Comparison of ENCODE assay signal across 10 cellular contexts in the genomic region with DNA sequence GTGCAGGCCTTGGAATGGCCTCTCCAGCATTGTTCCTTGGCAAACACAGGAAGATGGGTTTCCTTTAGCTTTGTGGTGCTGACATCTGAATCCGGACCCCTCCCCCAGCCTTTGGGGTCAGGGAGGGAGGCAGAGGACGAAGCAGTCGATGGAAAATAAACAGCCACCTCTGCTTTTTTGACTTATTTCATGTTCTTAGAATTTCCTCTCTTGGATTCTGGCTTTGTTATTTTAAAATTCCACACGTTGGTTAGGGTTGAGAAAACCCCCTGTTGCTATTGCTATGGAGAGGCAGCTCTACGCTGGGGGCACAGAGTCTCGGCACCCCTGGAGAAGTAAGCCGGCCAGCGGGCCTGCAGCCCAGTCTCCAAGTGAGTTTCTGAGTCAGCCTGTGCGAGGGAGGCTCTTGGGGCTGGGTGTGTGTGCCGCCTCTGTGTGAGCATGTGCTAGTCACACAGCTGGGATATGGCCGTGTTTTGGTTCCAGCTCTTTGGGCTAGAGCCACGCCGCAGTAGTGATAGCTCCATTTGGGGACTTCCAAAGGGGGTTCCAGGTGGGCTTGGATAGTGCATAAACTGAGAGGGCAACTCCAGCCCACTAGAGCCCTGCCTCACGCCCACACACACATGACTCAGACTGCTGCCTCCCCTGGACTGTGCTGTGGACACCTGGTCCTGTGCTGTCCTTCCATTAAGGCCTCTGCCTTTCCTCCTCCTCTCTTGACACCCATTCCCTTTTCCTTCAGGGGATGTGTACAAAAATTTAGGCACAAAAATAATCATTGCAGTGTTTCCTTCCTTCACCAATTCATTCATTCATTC. TPM values are rescaled to one million over a fixed set of nuclear protein-coding genes. Genes with fewer than 3 reads are reported as not detected.
DNase-seq lines count a peak whose midpoint lies in the region; ATAC-seq and TF ChIP-seq lines count a peak whose summit lies in the region.
"Had no signal": no experiment of that assay in that cellular context is flagged by ENCODE, and none has a peak within 500 bp of the region (broad histone marks: within the 10 kb centered on the region; RNA-seq: fewer than 3 reads in every experiment).

No MANE protein-coding gene starts in this region.

- H3K4me3 Mint-ChIP-seq in nephron (peak overlapping the region in 2 of 3 experiments; percentile 22 to 54), progenitor cell of endocrine pancreas (ENCODE audit: low read depth) (no peak overlapping the region)
- H3K4me3 Mint-ChIP-seq: activated B cell treated with CpG ODN at 0.5 μM for 24 hours had no signal

- H3K27ac Mint-ChIP-seq in nephron (peak overlapping the region; percentile 25 to 46 (median 34)), progenitor cell of endocrine pancreas (no peak overlapping the region)
- H3K27ac Mint-ChIP-seq: activated B cell treated with CpG ODN at 0.5 μM for 24 hours had no signal

- H3K36me3 Mint-ChIP-seq in nephron (ENCODE audit: low read depth) (no peaks in the 10 kb centered on the region), progenitor cell of endocrine pancreas (ENCODE audit: insufficient read depth) (no peaks in the 10 kb centered on the region)

- no peak for TF ChIP-seq CTCF in nephron (IDR thresholded peaks at IDR 0.05; ENCODE audit: unreplicated experiment in 3 of 3)
- TF ChIP-seq CTCF in progenitor cell of endocrine pancreas (IDR thresholded peaks at IDR 0.05; ENCODE audit: unreplicated experiment), result no peak

- no peaks in the 10 kb centered on the region for H3K9me3 Mint-ChIP-seq in nephron
- peaks cover 3% of the 10 kb centered on the region for H3K9me3 Mint-ChIP-seq in progenitor cell of endocrine pancreas (ENCODE audit: low read depth)
- H3K9me3 Mint-ChIP-seq: activated B cell treated with CpG ODN at 0.5 μM for 24 hours had no signal

- DNase-seq in Right ventricle myocardium inferior (ENCODE audit: missing footprints) (peak; percentile 89), cardiac septum (ENCODE audit: low spot score) (no peak), fibroblast of peridontal ligament (ENCODE audit: extremely low read depth) (peak; percentile 90), T-helper 1 cell (no peak), progenitor cell of endocrine pancreas (ENCODE audit: low spot score, unreplicated experiment) (no peak), COR-L47 (lab: John Stamatoyannopoulos, UW) (no peak), MV-4-11 (lab: John Stamatoyannopoulos, UW) (no peak)
- DNase-seq: activated B cell treated with CpG ODN at 0.5 μM for 24 hours, cortex of kidney had no signal

- intact Hi-C loops in Right ventricle myocardium inferior (cut with DNase I) (loop anchor here (2.0 kb wide), 1 partner anchor 47 kb away; no protein-coding TSS in a partner anchor), cardiac septum (cut with DNase I) (no loop called here)

- peak; percentile 76 for ATAC-seq in Right ventricle myocardium inferior

- H3K4me1 Mint-ChIP-seq in nephron (peaks cover 31% of the 10 kb centered on the region), progenitor cell of endocrine pancreas (ENCODE audit: low read depth) (peaks cover 11% of the 10 kb centered on the region)

- peaks cover 4% of the 10 kb centered on the region for H3K27me3 Mint-ChIP-seq in nephron (ENCODE audit: low read depth)
- peaks cover 9% of the 10 kb centered on the region for H3K27me3 Mint-ChIP-seq in progenitor cell of endocrine pancreas

RNA-seq across cellular contexts. Expression of gene AMOTL2, which starts 58.8 kb away (rescaled TPM):
- total RNA-seq in Right ventricle myocardium inferior (61.9 TPM), cardiac septum (64.6 TPM), progenitor cell of endocrine pancreas (93.2 and 94.4 TPM in 2 replicates)
- total RNA-seq: activated B cell treated with CpG ODN at 0.5 μM for 24 hours had no signal

Comparison
In these comparisons a context has a peak if more than half of its experiments do, and no peak if none do; other contexts are left out.
1. DNase-seq: peak in Right ventricle myocardium inferior (single experiment) and fibroblast of peridontal ligament (single experiment); none in cardiac septum (single experiment), T-helper 1 cell (0 of 5), progenitor cell of endocrine pancreas (single experiment), COR-L47 (single experiment) and MV-4-11 (single experiment).